In genomic region chr13:75764251-75764650, GRCh38 we compare ENCODE assay signal across 1 cellular context.
TF ChIP-seq lines count a peak whose summit lies in the region.

No MANE protein-coding gene starts in this region.

TF ChIP-seq in IMR-90, 13 proteins besides CTCF, POLR2A, EP300 and RAD21:
- TF ChIP-seq MAZ (IDR thresholded peaks at IDR 0.05; ENCODE audit: borderline replicate concordance, low read depth, low read length) (no peak), FOS (IDR thresholded peaks at IDR 0.05; ENCODE audit: low read depth, low read length) (no peak)
